In the genomic region with DNA sequence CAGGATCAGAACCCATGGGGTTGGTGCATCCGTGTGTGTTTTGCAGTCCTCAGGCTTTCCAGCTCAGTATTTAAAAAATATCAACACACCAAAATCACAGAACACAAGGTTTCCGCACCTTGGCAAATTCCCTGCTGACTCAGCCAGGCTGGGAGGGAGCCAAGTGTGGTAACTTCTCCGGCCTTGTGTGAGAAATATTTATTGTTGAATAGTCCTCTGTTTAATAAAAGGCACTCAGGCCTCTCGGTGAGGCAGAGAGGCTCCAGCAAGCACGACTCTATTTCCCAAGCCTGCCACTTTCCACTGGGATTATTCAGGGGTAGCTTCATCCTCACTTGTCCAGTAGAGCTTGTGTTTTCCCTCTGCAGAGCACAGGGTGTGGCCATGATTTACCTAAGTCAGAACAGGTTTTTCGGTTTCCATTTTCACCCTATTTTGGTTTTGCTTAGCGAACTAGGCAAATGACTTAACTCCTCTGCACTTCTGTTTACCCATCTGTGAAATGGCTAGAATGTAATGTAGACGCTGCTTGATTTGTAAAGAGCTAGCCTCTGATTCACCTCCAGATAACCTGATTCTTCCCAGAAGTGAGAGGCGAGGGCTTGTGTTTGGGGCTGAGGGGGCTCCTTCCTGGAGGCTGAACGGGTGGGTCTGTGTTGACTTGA, we compare ENCODE assay signal across 8 cellular contexts. TPM values are rescaled to one million over a fixed set of nuclear protein-coding genes. Genes with fewer than 3 reads are reported as not detected.
DNase-seq lines count a peak whose midpoint lies in the region; ATAC-seq and TF ChIP-seq lines count a peak whose summit lies in the region.

No MANE protein-coding gene starts in this region.

- no peaks in the 10 kb centered on the region for H3K27me3 ChIP-seq in Karpas-422 (ENCODE audit: low read length)

- no peak overlapping the region for H3K4me2 ChIP-seq in Karpas-422 (ENCODE audit: low read depth, low read length, poor library complexity, severe bottlenecking)

- peak; percentile 77 for DNase-seq in EH (ENCODE audit: low read depth)
- DNase-seq in Karpas-422 = peak; percentile 42
- DNase-seq in fibroblast of gingiva (ENCODE audit: low read depth) = peak; percentile 84
- DNase-seq in retinal pigment epithelial cell (ENCODE audit: low read depth) = peak; percentile 82
- no peak for DNase-seq in activated CD4-positive, alpha-beta T cell treated with anti-CD3 and anti-CD28 coated beads for 48 hours
- DNase-seq in DMS53 (lab: John Stamatoyannopoulos, UW) = no peak
- DNase-seq in stimulated activated CD4-positive, alpha-beta T cell treated with anti-CD3 and anti-CD28 coated beads, Interleukin-15, amount 100 ng/mL, for 24 hours = no peak

- no peak overlapping the region for H3K4me3 ChIP-seq in Karpas-422 (ENCODE audit: low read length)
- H3K4me3 ChIP-seq in retinal pigment epithelial cell (ENCODE audit: low read length) = no peak overlapping the region

- H3K4me1 ChIP-seq in Karpas-422 (ENCODE audit: low read length) = peaks cover 8% of the 10 kb centered on the region

- H4K20me1 ChIP-seq in Karpas-422 (ENCODE audit: insufficient read depth, low read depth, low read length) = no peaks in the 10 kb centered on the region

- H3K9ac ChIP-seq in Karpas-422 (ENCODE audit: low read length) = no peak overlapping the region

- H3K79me2 ChIP-seq in Karpas-422 (ENCODE audit: low read length) = no peaks in the 10 kb centered on the region

- H3K9me2 ChIP-seq in Karpas-422 (replicated peaks; ENCODE audit: insufficient read depth, low read length) = no peaks in the 10 kb centered on the region

- ATAC-seq in GM21528 (IDR thresholded peaks at IDR 0.05; ENCODE audit: low FRiP score, unreplicated experiment) = peak; percentile 93

- no peaks in the 10 kb centered on the region for H3K36me3 ChIP-seq in Karpas-422 (ENCODE audit: insufficient read depth, low read length)

- H2AFZ ChIP-seq in Karpas-422 (ENCODE audit: low read length) = no peak overlapping the region

- TF ChIP-seq CTCF in retinal pigment epithelial cell (conservative IDR thresholded peaks at IDR 0.05; ENCODE audit: low read depth, low read length) = no peak

- no peaks in the 10 kb centered on the region for H3K9me3 ChIP-seq in Karpas-422 (ENCODE audit: low read length)

- no peak overlapping the region for H3K27ac ChIP-seq in Karpas-422 (ENCODE audit: low read length)

RNA-seq across cellular contexts. Expression of a gene that starts 13.0 kb away (rescaled TPM):
- 0.07 TPM in 1 of 2 replicates, not detected in the other for total RNA-seq in Karpas-422 (2014; rRNA removed; shearing (Covaris generic); ENCODE audit: low replicate concordance)

Comparison
In these comparisons a context has a peak if more than half of its experiments do, and no peak if none do; other contexts are left out.
1. DNase-seq: peak in EH (single experiment), Karpas-422 (single experiment), fibroblast of gingiva (single experiment) and retinal pigment epithelial cell (single experiment); none in activated CD4-positive, alpha-beta T cell treated with anti-CD3 and anti-CD28 coated beads for 48 hours (single experiment), DMS53 (single experiment) and stimulated activated CD4-positive, alpha-beta T cell treated with anti-CD3 and anti-CD28 coated beads, Interleukin-15, amount 100 ng/mL, for 24 hours (single experiment).